1 cellular context compared by ENCODE assay signal in genomic region chr14:23610090-23610814, GRCh38.
TF ChIP-seq lines count a peak whose summit lies in the region.

No MANE protein-coding gene starts in this region.

TF ChIP-seq in HepG2, 621 proteins besides CTCF, POLR2A, EP300 and RAD21 (continued from another document and continues in another):
- TF ChIP-seq HMG20B (CRISPR knock-in tag; conservative IDR thresholded peaks at IDR 0.05) = peak; percentile 83
- TF ChIP-seq CBX1 (IDR thresholded peaks at IDR 0.05; ENCODE audit: low read depth) = no peak
- TF ChIP-seq ATF3 (CRISPR knock-in tag; IDR thresholded peaks at IDR 0.05) = no peak
- peak; percentile 46; the same call in 1 of the 2 replicates for TF ChIP-seq ZBTB10 (CRISPR knock-in tag; IDR thresholded peaks at IDR 0.05; ENCODE audit: borderline replicate concordance)
- TF ChIP-seq NFKBIZ (CRISPR knock-in tag; IDR thresholded peaks at IDR 0.05) = no peak
- no peak for TF ChIP-seq BHLHE40 (IDR thresholded peaks at IDR 0.05; ENCODE audit: low read length)
- no peak for TF ChIP-seq ZNF550 (CRISPR knock-in tag; IDR thresholded peaks at IDR 0.05; ENCODE audit: borderline replicate concordance)
- TF ChIP-seq RFXAP (CRISPR knock-in tag; IDR thresholded peaks at IDR 0.05; ENCODE audit: borderline replicate concordance) = no peak; the same call in 1 of the 2 replicates
- TF ChIP-seq ZBTB3 (CRISPR knock-in tag; IDR thresholded peaks at IDR 0.05; ENCODE audit: borderline replicate concordance, low read depth) = no peak; the same call in 1 of the 2 replicates
- TF ChIP-seq DR1 (CRISPR knock-in tag; IDR thresholded peaks at IDR 0.05) = no peak
- no peak for TF ChIP-seq ATF7 (IDR thresholded peaks at IDR 0.05)
- TF ChIP-seq ATF7 (CRISPR knock-in tag; IDR thresholded peaks at IDR 0.05) = no peak
- no peak for TF ChIP-seq ATF5 (CRISPR knock-in tag; IDR thresholded peaks at IDR 0.05; ENCODE audit: low read depth)
- no peak for TF ChIP-seq PLRG1 (conservative IDR thresholded peaks at IDR 0.05)
- peak; percentile 5; the same call in 1 of the 2 replicates for TF ChIP-seq NCOA5 (CRISPR knock-in tag; IDR thresholded peaks at IDR 0.05)
- no peak for TF ChIP-seq PTBP1 (IDR thresholded peaks at IDR 0.05; ENCODE audit: low read depth, low read length, poor library complexity, severe bottlenecking)
- TF ChIP-seq BATF2 (CRISPR knock-in tag; IDR thresholded peaks at IDR 0.05) = no peak
- TF ChIP-seq TERF1 (CRISPR knock-in tag; IDR thresholded peaks at IDR 0.05) = no peak
- TF ChIP-seq ZNF788 (CRISPR knock-in tag; IDR thresholded peaks at IDR 0.05; ENCODE audit: borderline replicate concordance) = no peak
- no peak for TF ChIP-seq CREB1 (IDR thresholded peaks at IDR 0.05)
- TF ChIP-seq CREB1 (CRISPR knock-in tag; IDR thresholded peaks at IDR 0.05) = no peak
- no peak for TF ChIP-seq ZNF510 (CRISPR knock-in tag; IDR thresholded peaks at IDR 0.05; ENCODE audit: low read depth)
- peak; percentile 80; the same call in 1 of the 2 replicates for TF ChIP-seq ZNF704 (CRISPR knock-in tag; IDR thresholded peaks at IDR 0.05; ENCODE audit: borderline replicate concordance)
- TF ChIP-seq KIAA2018 (CRISPR knock-in tag; IDR thresholded peaks at IDR 0.05; ENCODE audit: borderline replicate concordance) = no peak
- TF ChIP-seq ZNF225 (CRISPR knock-in tag; IDR thresholded peaks at IDR 0.05) = no peak
- no peak for TF ChIP-seq E2F5 (CRISPR knock-in tag; conservative IDR thresholded peaks at IDR 0.05)
- TF ChIP-seq ZNF609 (CRISPR knock-in tag; IDR thresholded peaks at IDR 0.05; ENCODE audit: borderline replicate concordance) = peak; percentile 70
- TF ChIP-seq RBFOX2 (IDR thresholded peaks at IDR 0.05; ENCODE audit: low read depth, low read length) = no peak; the same call in none of the 2 replicates
- no peak for TF ChIP-seq ZSCAN30 (CRISPR knock-in tag; IDR thresholded peaks at IDR 0.05)
